In the genomic region with DNA sequence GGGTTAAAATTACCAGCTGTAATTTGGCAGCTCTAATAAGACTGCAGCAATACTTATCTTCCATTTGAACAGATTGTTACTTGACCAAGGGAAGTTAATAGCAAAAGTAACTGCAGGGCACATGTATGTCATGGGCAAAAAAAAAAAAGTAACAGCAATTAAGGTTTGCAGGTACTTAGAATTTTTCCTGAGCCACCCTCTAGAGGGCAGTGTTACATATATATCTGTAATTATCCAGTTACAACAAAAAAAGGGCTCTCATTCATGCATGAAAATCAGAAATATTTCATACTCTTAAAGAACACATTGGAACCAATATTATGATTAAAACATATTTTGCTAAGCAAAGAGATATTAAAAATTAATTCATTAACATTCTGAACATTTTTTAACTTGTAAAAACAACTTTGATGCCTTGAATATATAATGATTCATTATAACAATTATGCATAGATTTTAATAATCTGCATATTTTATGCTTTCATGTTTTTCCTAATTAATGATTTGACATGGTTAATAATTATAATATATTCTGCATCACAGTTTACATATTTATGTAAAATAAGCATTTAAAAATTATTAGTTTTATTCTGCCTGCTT, we compare ENCODE assay signal across 8 cellular contexts. TPM values are rescaled to one million over a fixed set of nuclear protein-coding genes. Genes with fewer than 3 reads are reported as not detected.
A peak's percentile ranks its signal among the peaks of the same experiment; 100 is the strongest.
DNase-seq lines count a peak whose midpoint lies in the region; ATAC-seq, FAIRE-seq and TF ChIP-seq lines count a peak whose summit lies in the region.

No MANE protein-coding gene starts in this region.

- ATAC-seq in Right ventricle myocardium superior (ENCODE audit: poor library complexity) (no peak), HG02840 (IDR thresholded peaks at IDR 0.05; ENCODE audit: low FRiP score, unreplicated experiment) (no peak)
- no peak for ATAC-seq in stimulated activated effector memory CD8-positive, alpha-beta T cell treated with anti-CD3 and anti-CD28 coated beads, Interleukin-12 subunit alpha, Interleukin-12 subunit beta, amount 100 ng/mL, for 72 hours

- no peak overlapping the region for H3K27ac Mint-ChIP-seq in stimulated activated effector memory CD8-positive, alpha-beta T cell treated with anti-CD3 and anti-CD28 coated beads, Interleukin-12 subunit alpha, Interleukin-12 subunit beta, amount 100 ng/mL, for 72 hours

- H3K4me3 ChIP-seq in cardiac muscle cell = no peak overlapping the region
- no peak overlapping the region for H3K4me3 ChIP-seq in cardiac fibroblast (replicated peaks in 1 of 2; ENCODE audit: low read depth in 2 of 2, low read length in 2 of 2)

- intact Hi-C loops in Right ventricle myocardium superior (cut with DNase I) = loop anchor here (10.0 kb wide), 1 partner anchor 60 kb away; no protein-coding TSS in a partner anchor

- no peaks in the 10 kb centered on the region for H3K9me3 Mint-ChIP-seq in stimulated activated effector memory CD8-positive, alpha-beta T cell treated with anti-CD3 and anti-CD28 coated beads, Interleukin-12 subunit alpha, Interleukin-12 subunit beta, amount 100 ng/mL, for 72 hours

- no peaks in the 10 kb centered on the region for H3K4me1 ChIP-seq in cardiac muscle cell (ENCODE audit: low read depth)

- TF ChIP-seq CTCF in cardiac muscle cell (IDR thresholded peaks at IDR 0.05; ENCODE audit: low read depth, low read length) (peak; percentile 49), cardiac fibroblast (IDR thresholded peaks at IDR 0.05; ENCODE audit: low read depth, low read length) (peak; percentile 25)

- H3K27me3 ChIP-seq in cardiac muscle cell = no peaks in the 10 kb centered on the region

- FAIRE-seq in HTR-8/SVneo (lab: Jason Lieb, UNC) = no peak

- peaks cover 10% of the 10 kb centered on the region for H3K4me1 Mint-ChIP-seq in stimulated activated effector memory CD8-positive, alpha-beta T cell treated with anti-CD3 and anti-CD28 coated beads, Interleukin-12 subunit alpha, Interleukin-12 subunit beta, amount 100 ng/mL, for 72 hours

- no peak overlapping the region for H3K27ac ChIP-seq in cardiac muscle cell

- no peak overlapping the region for H3K4me3 Mint-ChIP-seq in stimulated activated effector memory CD8-positive, alpha-beta T cell treated with anti-CD3 and anti-CD28 coated beads, Interleukin-12 subunit alpha, Interleukin-12 subunit beta, amount 100 ng/mL, for 72 hours

- H3K36me3 ChIP-seq in cardiac muscle cell = no peaks in the 10 kb centered on the region

- DNase-seq in cardiac muscle cell (ENCODE audit: low read depth in 1 of 2, low spot score in 1 of 2) (peak; percentile 49 to 60), Right ventricle myocardium superior (no peak), HTR-8/SVneo (ENCODE audit: insufficient read length, low spot score) (peak; percentile 10), NOMO-1 treated with dmso at 0.1 percent for 144 hours (lab: John Stamatoyannopoulos, UW; ENCODE audit: unreplicated experiment) (peak; percentile 41), cardiac fibroblast (ENCODE audit: low read depth in 2 of 2) (peak; percentile 65 to 70), medulla oblongata (ENCODE audit: extremely low spot score) (peak; percentile 29)
- no peak for DNase-seq in stimulated activated effector memory CD8-positive, alpha-beta T cell treated with anti-CD3 and anti-CD28 coated beads, Interleukin-12 subunit alpha, Interleukin-12 subunit beta, amount 100 ng/mL, for 72 hours (ENCODE audit: low spot score in 2 of 2)

- peaks cover 4% of the 10 kb centered on the region for H3K9me3 ChIP-seq in cardiac muscle cell (ENCODE audit: low read depth)

- H3K36me3 Mint-ChIP-seq in stimulated activated effector memory CD8-positive, alpha-beta T cell treated with anti-CD3 and anti-CD28 coated beads, Interleukin-12 subunit alpha, Interleukin-12 subunit beta, amount 100 ng/mL, for 72 hours = peaks cover 65% of the 10 kb centered on the region

RNA-seq across cellular contexts. Expression of a gene that starts 25.1 kb away (rescaled TPM):
- total RNA-seq in cardiac muscle cell = 24.7 and 39.0 TPM in 2 replicates
- 4.9 and 7.2 TPM in 2 replicates for polyA plus RNA-seq in cardiac muscle cell
- total RNA-seq in Right ventricle myocardium superior = 28.9 TPM

Comparison
In these comparisons a context has a peak if more than half of its experiments do, and no peak if none do; other contexts are left out.
1. DNase-seq: peak in cardiac muscle cell (2 of 2), HTR-8/SVneo (single experiment), NOMO-1 treated with dmso at 0.1 percent for 144 hours (single experiment), cardiac fibroblast (2 of 2) and medulla oblongata (single experiment); none in Right ventricle myocardium superior (single experiment) and stimulated activated effector memory CD8-positive, alpha-beta T cell treated with anti-CD3 and anti-CD28 coated beads, Interleukin-12 subunit alpha, Interleukin-12 subunit beta, amount 100 ng/mL, for 72 hours (0 of 2).